Comparison of ENCODE assay signal across 1 cellular context in the genomic region with DNA sequence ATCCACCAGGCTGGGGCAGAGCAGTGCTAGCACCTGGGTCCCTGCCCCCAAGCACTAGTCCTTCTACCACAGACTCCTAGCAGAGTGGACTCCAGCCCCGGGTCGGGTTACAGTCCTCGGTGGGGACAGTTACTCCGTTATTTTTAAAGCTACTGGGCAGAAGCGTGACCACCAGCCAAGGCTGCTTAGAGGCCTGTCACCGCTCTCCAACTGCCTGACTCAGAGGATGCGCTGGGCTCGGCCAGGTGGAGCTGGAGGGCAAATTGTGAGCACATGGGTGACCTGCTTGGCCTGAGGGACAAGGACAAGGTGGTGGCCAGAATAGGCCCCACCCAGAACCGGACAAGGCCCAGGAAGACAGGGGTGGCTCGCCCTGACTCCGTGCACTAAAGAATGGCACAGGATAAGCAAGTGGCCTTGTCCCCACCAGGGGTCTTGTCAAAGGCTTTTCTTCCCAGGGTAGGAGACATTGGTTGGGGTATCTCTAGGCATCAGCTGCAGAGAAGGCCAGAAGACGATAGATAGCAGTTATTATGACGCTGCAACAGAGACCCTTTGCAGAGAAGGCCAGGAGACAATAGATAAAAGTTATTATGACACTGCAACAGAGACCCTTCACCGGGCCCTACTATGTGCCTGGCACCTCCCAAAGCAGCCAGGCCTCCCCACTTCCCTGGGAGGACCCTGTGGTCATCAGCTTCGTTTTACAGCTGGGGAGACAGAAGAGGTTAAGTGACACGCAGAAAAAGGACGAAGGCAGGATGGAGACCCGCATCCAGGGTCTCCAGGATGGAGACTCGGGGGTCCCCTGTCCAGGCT.
TF ChIP-seq lines count a peak whose summit lies in the region.

No MANE protein-coding gene starts in this region.

TF ChIP-seq in HepG2, 621 proteins besides CTCF, POLR2A, EP300 and RAD21 (continued from another document):
- TF ChIP-seq, protein P1, sequence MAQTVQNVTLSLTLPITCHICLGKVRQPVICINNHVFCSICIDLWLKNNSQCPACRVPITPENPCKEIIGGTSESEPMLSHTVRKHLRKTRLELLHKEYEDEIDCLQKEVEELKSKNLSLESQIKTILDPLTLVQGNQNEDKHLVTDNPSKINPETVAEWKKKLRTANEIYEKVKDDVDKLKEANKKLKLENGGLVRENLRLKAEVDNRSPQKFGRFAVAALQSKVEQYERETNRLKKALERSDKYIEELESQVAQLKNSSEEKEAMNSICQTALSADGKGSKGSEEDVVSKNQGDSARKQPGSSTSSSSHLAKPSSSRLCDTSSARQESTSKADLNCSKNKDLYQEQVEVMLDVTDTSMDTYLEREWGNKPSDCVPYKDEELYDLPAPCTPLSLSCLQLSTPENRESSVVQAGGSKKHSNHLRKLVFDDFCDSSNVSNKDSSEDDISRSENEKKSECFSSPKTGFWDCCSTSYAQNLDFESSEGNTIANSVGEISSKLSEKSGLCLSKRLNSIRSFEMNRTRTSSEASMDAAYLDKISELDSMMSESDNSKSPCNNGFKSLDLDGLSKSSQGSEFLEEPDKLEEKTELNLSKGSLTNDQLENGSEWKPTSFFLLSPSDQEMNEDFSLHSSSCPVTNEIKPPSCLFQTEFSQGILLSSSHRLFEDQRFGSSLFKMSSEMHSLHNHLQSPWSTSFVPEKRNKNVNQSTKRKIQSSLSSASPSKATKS (CRISPR knock-in tag; IDR thresholded peaks at IDR 0.05), result no peak
- TF ChIP-seq, protein P2, sequence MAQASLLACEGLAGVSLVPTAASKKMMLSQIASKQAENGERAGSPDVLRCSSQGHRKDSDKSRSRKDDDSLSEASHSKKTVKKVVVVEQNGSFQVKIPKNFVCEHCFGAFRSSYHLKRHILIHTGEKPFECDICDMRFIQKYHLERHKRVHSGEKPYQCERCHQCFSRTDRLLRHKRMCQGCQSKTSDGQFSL (CRISPR knock-in tag; IDR thresholded peaks at IDR 0.05), result no peak; the same call in 1 of the 2 replicates
- 0 out of 2 replicates have a peak, but pooled peaks have one; percentile 43 for TF ChIP-seq SRY (CRISPR knock-in tag; IDR thresholded peaks at IDR 0.05)
- TF ChIP-seq KAT8 (CRISPR knock-in tag; IDR thresholded peaks at IDR 0.05), result no peak
- TF ChIP-seq TOPORS (CRISPR knock-in tag; IDR thresholded peaks at IDR 0.05), result no peak
- TF ChIP-seq GTF3A (CRISPR knock-in tag; conservative IDR thresholded peaks at IDR 0.05), result no peak
- peak; percentile 52; the same call in 1 of the 2 replicates for TF ChIP-seq HDAC1 (CRISPR knock-in tag; IDR thresholded peaks at IDR 0.05)
- TF ChIP-seq, protein P3, sequence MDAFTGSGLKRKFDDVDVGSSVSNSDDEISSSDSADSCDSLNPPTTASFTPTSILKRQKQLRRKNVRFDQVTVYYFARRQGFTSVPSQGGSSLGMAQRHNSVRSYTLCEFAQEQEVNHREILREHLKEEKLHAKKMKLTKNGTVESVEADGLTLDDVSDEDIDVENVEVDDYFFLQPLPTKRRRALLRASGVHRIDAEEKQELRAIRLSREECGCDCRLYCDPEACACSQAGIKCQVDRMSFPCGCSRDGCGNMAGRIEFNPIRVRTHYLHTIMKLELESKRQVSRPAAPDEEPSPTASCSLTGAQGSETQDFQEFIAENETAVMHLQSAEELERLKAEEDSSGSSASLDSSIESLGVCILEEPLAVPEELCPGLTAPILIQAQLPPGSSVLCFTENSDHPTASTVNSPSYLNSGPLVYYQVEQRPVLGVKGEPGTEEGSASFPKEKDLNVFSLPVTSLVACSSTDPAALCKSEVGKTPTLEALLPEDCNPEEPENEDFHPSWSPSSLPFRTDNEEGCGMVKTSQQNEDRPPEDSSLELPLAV (CRISPR knock-in tag; conservative IDR thresholded peaks at IDR 0.05; ENCODE audit: low read depth), result no peak
- no peak for TF ChIP-seq ZBTB1 (CRISPR knock-in tag; IDR thresholded peaks at IDR 0.05; ENCODE audit: borderline replicate concordance)
- TF ChIP-seq RXRB (CRISPR knock-in tag; IDR thresholded peaks at IDR 0.05; ENCODE audit: borderline replicate concordance), result 0 out of 2 replicates have a peak, but pooled peaks have one; percentile 28
- TF ChIP-seq, protein P4, sequence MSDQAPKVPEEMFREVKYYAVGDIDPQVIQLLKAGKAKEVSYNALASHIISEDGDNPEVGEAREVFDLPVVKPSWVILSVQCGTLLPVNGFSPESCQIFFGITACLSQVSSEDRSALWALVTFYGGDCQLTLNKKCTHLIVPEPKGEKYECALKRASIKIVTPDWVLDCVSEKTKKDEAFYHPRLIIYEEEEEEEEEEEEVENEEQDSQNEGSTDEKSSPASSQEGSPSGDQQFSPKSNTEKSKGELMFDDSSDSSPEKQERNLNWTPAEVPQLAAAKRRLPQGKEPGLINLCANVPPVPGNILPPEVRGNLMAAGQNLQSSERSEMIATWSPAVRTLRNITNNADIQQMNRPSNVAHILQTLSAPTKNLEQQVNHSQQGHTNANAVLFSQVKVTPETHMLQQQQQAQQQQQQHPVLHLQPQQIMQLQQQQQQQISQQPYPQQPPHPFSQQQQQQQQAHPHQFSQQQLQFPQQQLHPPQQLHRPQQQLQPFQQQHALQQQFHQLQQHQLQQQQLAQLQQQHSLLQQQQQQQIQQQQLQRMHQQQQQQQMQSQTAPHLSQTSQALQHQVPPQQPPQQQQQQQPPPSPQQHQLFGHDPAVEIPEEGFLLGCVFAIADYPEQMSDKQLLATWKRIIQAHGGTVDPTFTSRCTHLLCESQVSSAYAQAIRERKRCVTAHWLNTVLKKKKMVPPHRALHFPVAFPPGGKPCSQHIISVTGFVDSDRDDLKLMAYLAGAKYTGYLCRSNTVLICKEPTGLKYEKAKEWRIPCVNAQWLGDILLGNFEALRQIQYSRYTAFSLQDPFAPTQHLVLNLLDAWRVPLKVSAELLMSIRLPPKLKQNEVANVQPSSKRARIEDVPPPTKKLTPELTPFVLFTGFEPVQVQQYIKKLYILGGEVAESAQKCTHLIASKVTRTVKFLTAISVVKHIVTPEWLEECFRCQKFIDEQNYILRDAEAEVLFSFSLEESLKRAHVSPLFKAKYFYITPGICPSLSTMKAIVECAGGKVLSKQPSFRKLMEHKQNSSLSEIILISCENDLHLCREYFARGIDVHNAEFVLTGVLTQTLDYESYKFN (CRISPR knock-in tag; conservative IDR thresholded peaks at IDR 0.05), result peak; percentile 44
- no peak for TF ChIP-seq ZNF777 (CRISPR knock-in tag; IDR thresholded peaks at IDR 0.05)
TF ChIP-seq in HepG2: peak in this region for 36.
